23 cellular contexts compared by ENCODE assay signal in the genomic region with DNA sequence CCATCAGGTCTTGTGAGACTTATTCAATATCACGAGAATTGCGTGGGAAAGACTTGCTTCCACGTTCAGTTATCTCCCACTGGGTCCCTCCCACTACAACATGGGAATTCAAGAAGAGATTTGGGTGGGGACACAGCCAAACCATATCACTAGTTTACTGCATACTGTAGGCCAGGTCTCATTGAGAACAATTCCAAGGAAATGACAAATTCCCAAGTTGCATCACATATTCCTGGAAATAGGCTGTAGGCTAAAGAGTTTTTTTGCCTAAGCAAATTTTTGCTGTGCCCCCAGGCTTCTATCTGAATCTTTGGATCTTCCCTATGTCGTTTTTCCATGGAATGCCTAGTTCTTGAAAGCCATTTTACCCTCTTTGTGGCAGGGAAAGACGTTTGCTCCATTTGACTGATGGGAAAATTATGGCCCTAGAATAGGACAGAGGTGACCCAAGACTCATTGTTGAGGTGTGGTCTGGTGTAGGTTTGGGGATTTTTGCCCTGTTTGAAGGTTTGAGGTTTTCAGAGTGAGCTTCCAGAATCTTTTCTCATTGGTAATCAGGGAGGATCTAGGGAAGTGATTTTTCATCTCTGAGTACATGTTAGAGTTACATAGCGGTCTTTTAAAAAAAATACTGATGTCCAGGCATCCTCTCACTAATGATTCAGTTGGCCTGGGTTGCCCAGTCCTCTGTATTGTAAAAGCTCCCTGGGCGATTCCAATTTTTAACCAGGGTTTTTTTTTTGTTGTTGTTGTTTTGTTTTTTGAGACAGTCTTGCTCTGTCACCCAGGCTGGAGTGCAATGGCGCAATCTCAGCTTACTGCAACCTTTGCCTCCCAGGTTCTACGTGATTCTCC. TPM values are rescaled to one million over a fixed set of nuclear protein-coding genes. Genes with fewer than 3 reads are reported as not detected.
A peak's percentile ranks its signal among the peaks of the same experiment; 100 is the strongest.
DNase-seq lines count a peak whose midpoint lies in the region; ATAC-seq, FAIRE-seq and TF ChIP-seq lines count a peak whose summit lies in the region.
"Had no signal": no experiment of that assay in that cellular context is flagged by ENCODE, and none has a peak within 500 bp of the region (broad histone marks: within the 10 kb centered on the region; RNA-seq: fewer than 3 reads in every experiment).

No MANE protein-coding gene starts in this region.

- H3K9me3 ChIP-seq in CD8-positive, alpha-beta T cell (ENCODE audit: low read length), result no peaks in the 10 kb centered on the region
- H3K9me3 ChIP-seq in osteoblast (ENCODE audit: low read depth, low read length), result no peaks in the 10 kb centered on the region
- H3K9me3 ChIP-seq: mucosa of descending colon, neutrophil, SK-N-SH, tibial artery had no signal

- peaks cover 9% of the 10 kb centered on the region for H4K20me1 ChIP-seq in osteoblast (ENCODE audit: insufficient read depth, low read length)

- no peak overlapping the region for H3K4me2 ChIP-seq in osteoblast (ENCODE audit: insufficient read depth, low read length)
- H3K4me2 ChIP-seq: SK-N-SH had no signal

- no peak overlapping the region for H3K27ac ChIP-seq in CD8-positive, alpha-beta T cell (ENCODE audit: low read depth, low read length)
- peak overlapping the region; percentile 52 for H3K27ac ChIP-seq in osteoblast (ENCODE audit: low read depth, low read length)
- H3K27ac ChIP-seq: HL-60, neutrophil, tibial artery had no signal

- no peak for FAIRE-seq in RCC 7860 (lab: Jason Lieb, UNC)

- H3K79me2 ChIP-seq in osteoblast (ENCODE audit: insufficient read depth, low read length), result peaks cover 74% of the 10 kb centered on the region

- no peaks in the 10 kb centered on the region for H3K9me3 Mint-ChIP-seq in CD8-positive, alpha-beta T cell
- no peaks in the 10 kb centered on the region for H3K9me3 Mint-ChIP-seq in effector memory CD8-positive, alpha-beta T cell

- peaks cover 84% of the 10 kb centered on the region for H3K36me3 Mint-ChIP-seq in CD8-positive, alpha-beta T cell
- H3K36me3 Mint-ChIP-seq in effector memory CD8-positive, alpha-beta T cell (ENCODE audit: insufficient read depth), result peaks cover 49% of the 10 kb centered on the region

- H3K4me1 ChIP-seq in CD8-positive, alpha-beta T cell (ENCODE audit: insufficient read depth, low read length), result peaks cover 21% of the 10 kb centered on the region
- H3K4me1 ChIP-seq in osteoblast (ENCODE audit: insufficient read depth, low read length), result peaks cover 5% of the 10 kb centered on the region

- H3K27ac Mint-ChIP-seq in CD8-positive, alpha-beta T cell, result peak overlapping the region; percentile 22
- peak overlapping the region; percentile 38 to 92 for H3K27ac Mint-ChIP-seq in effector memory CD8-positive, alpha-beta T cell

- no peaks in the 10 kb centered on the region for H3K27me3 Mint-ChIP-seq in CD8-positive, alpha-beta T cell (ENCODE audit: low read depth)
- no peaks in the 10 kb centered on the region for H3K27me3 Mint-ChIP-seq in effector memory CD8-positive, alpha-beta T cell

- CTCF ChIA-PET in CD8-positive, alpha-beta T cell (lab: Charles Lee), result interaction anchor here (0.8 to 1.1 kb wide), 2 partner anchors 9 to 20 kb away, joined by 3 to 4 read pairs; no protein-coding TSS in a partner anchor

- peaks cover 24% of the 10 kb centered on the region for H3K36me3 ChIP-seq in CD8-positive, alpha-beta T cell (ENCODE audit: insufficient read depth, low read length)
- peaks cover 37% of the 10 kb centered on the region for H3K36me3 ChIP-seq in osteoblast (ENCODE audit: insufficient read depth, low read length)

- no peak overlapping the region for H3K4me3 Mint-ChIP-seq in CD8-positive, alpha-beta T cell
- no peak overlapping the region for H3K4me3 Mint-ChIP-seq in effector memory CD8-positive, alpha-beta T cell

- ATAC-seq in CD8-positive, alpha-beta T cell, result no peak
- ATAC-seq in effector memory CD8-positive, alpha-beta T cell (replicated peaks), result no peak
- no peak for ATAC-seq in HG02884 (IDR thresholded peaks at IDR 0.05; ENCODE audit: unreplicated experiment)
- ATAC-seq: left lobe of liver, mucosa of descending colon had no signal

- no peak overlapping the region for H2AFZ ChIP-seq in osteoblast (ENCODE audit: low read length)

- H3K27me3 ChIP-seq in CD8-positive, alpha-beta T cell (ENCODE audit: insufficient read depth, low read length), result no peaks in the 10 kb centered on the region
- no peaks in the 10 kb centered on the region for H3K27me3 ChIP-seq in osteoblast (ENCODE audit: insufficient read depth, low read length)
- H3K27me3 ChIP-seq: neutrophil, tibial artery had no signal

- TF ChIP-seq CTCF in CD8-positive, alpha-beta T cell (IDR thresholded peaks at IDR 0.05), result no peak
- no peak for TF ChIP-seq CTCF in osteoblast (IDR thresholded peaks at IDR 0.05; ENCODE audit: extremely low read depth, low read depth, low read length)

- H3K4me3 ChIP-seq in CD8-positive, alpha-beta T cell (ENCODE audit: low read depth, low read length), result no peak overlapping the region
- H3K4me3 ChIP-seq in osteoblast (ENCODE audit: insufficient read depth, low read length), result no peak overlapping the region
- H3K4me3 ChIP-seq: mucosa of descending colon, tibial artery had no signal

- POLR2A ChIA-PET in CD8-positive, alpha-beta T cell (lab: Charles Lee), result no interaction called here

- no peak for DNase-seq in CD8-positive, alpha-beta T cell
- DNase-seq in HS-5 (ENCODE audit: low read depth) (peak; percentile 24), osteoblast (ENCODE audit: insufficient read length, low spot score, missing footprints) (no peak), hypothalamus (lab: John Stamatoyannopoulos, UW) (no peak), COLO829 (ENCODE audit: low spot score) (no peak), RCC 7860 (ENCODE audit: low spot score) (no peak)
- no peak for DNase-seq in effector memory CD8-positive, alpha-beta T cell
- DNase-seq: activated CD4-positive, CD25-positive, alpha-beta regulatory T cell treated with anti-CD3 and anti-CD28 coated beads, Interleukin-2, amount 50 U/mL, for 72 hours; activated gamma-delta T cell; anterior cingulate cortex; DMS79 treated with DMSO at 0.1 percent for 48 hours; KBM-7; mucosa of descending colon; NCI-H2081 treated with DMSO at 0.1 percent for 48 hours; SK-N-SH; stimulated activated naive CD4-positive, alpha-beta T cell; T1000; tibial artery had no signal

- peaks cover 30% of the 10 kb centered on the region for H3K4me1 Mint-ChIP-seq in CD8-positive, alpha-beta T cell (ENCODE audit: low read depth)
- H3K4me1 Mint-ChIP-seq in effector memory CD8-positive, alpha-beta T cell (ENCODE audit: low read depth in 2 of 2), result peaks cover 0 to 12% of the 10 kb centered on the region in 2 donors

- intact Hi-C loops in CD8-positive, alpha-beta T cell (cut with DNase I, micrococcal nuclease), result no loop called here

RNA-seq across cellular contexts. Expression of a gene that starts 44.4 kb away (rescaled TPM):
- not detected for total RNA-seq in CD8-positive, alpha-beta T cell
- total RNA-seq in osteoblast, result 0.29 and 0.36 TPM in 2 replicates
- total RNA-seq: H4, left lobe of liver had no signal
